Comparison of ENCODE assay signal across 22 cellular contexts in genomic region chr6:37714836-37715425, GRCh38. TPM values are rescaled to one million over a fixed set of nuclear protein-coding genes. Genes with fewer than 3 reads are reported as not detected.
DNase-seq lines count a peak whose midpoint lies in the region; ATAC-seq, FAIRE-seq and TF ChIP-seq lines count a peak whose summit lies in the region.
"Had no signal": no experiment of that assay in that cellular context is flagged by ENCODE, and none has a peak within 500 bp of the region (broad histone marks: within the 10 kb centered on the region; RNA-seq: fewer than 3 reads in every experiment).

No MANE protein-coding gene starts in this region.

- no peaks in the 10 kb centered on the region for H4K20me1 ChIP-seq in astrocyte (ENCODE audit: insufficient read depth, low read length)
- no peaks in the 10 kb centered on the region for H4K20me1 ChIP-seq in osteoblast (ENCODE audit: insufficient read depth, low read length)

- no peak overlapping the region for H2AFZ ChIP-seq in astrocyte (ENCODE audit: low read depth, low read length)
- peak overlapping the region; percentile 59 for H2AFZ ChIP-seq in osteoblast (ENCODE audit: low read length)
- H2AFZ ChIP-seq: GM23338, PC-9 had no signal

- no peak overlapping the region for H3K9ac ChIP-seq in astrocyte (ENCODE audit: low read length)
- H3K9ac ChIP-seq: BLaER1 treated with 17β-estradiol and CSF1 and Interleukin-3, amounts not matched to agents 10 nM and 100 nM had no signal

- peaks cover 32% of the 10 kb centered on the region for H3K4me1 ChIP-seq in astrocyte (ENCODE audit: insufficient read depth, low read length)
- peaks cover 32% of the 10 kb centered on the region for H3K4me1 ChIP-seq in osteoblast (ENCODE audit: insufficient read depth, low read length)

- H3K27ac ChIP-seq in astrocyte (ENCODE audit: low read depth, low read length) (no peak overlapping the region), osteoblast (ENCODE audit: low read depth, low read length) (peak overlapping the region; percentile 83)
- H3K27ac ChIP-seq: BLaER1 treated with 17β-estradiol and CSF1 and Interleukin-3, amounts not matched to agents 10 nM and 100 nM; PC-9; RWPE1 had no signal

- H3K4me3 ChIP-seq in astrocyte (ENCODE audit: insufficient read depth, low read depth, low read length), result no peak overlapping the region
- H3K4me3 ChIP-seq in osteoblast (ENCODE audit: insufficient read depth, low read length), result no peak overlapping the region
- H3K4me3 ChIP-seq: A549; BLaER1 treated with 17β-estradiol and CSF1 and Interleukin-3, amounts not matched to agents 10 nM and 100 nM; GM23338; PC-9 had no signal

- H3K4me2 ChIP-seq in astrocyte (ENCODE audit: low read length) (no peak overlapping the region), osteoblast (ENCODE audit: insufficient read depth, low read length) (no peak overlapping the region)
- H3K4me2 ChIP-seq: A549, GM23338, PC-9 had no signal

- H3K79me2 ChIP-seq in astrocyte (ENCODE audit: insufficient read depth, low read length) (no peaks in the 10 kb centered on the region), osteoblast (ENCODE audit: insufficient read depth, low read length) (no peaks in the 10 kb centered on the region)

- DNase-seq in EL (peak; percentile 56), astrocyte (ENCODE audit: low read depth) (peak; percentile 17), left kidney (ENCODE audit: low read depth, low spot score) (peak; percentile 80), osteoblast (ENCODE audit: insufficient read length, low spot score, missing footprints) (no peak), NCI-H2196 (lab: John Stamatoyannopoulos, UW; ENCODE audit: unreplicated experiment) (no peak), left cardiac atrium (no peak), NCI-H2171 (lab: John Stamatoyannopoulos, UW) (no peak)
- DNase-seq: Calu3; CD8-positive, alpha-beta T cell; HCEC 1CT; KBM-7; NCI-H1105; NCI-H1694; NCI-H226; NCI-H524 treated with DMSO at 0.1 percent for 48 hours; PC-9 had no signal

- H3K9me3 Mint-ChIP-seq in astrocyte (ENCODE audit: unreplicated experiment), result peaks cover 2% of the 10 kb centered on the region
- H3K9me3 Mint-ChIP-seq: CD8-positive, alpha-beta T cell; GM23338 had no signal

- H3K36me3 Mint-ChIP-seq in astrocyte (ENCODE audit: low read depth, unreplicated experiment), result peaks cover under 1% of the 10 kb centered on the region
- H3K36me3 Mint-ChIP-seq: CD8-positive, alpha-beta T cell had no signal

- no peak for TF ChIP-seq CTCF in astrocyte (IDR thresholded peaks at IDR 0.05; ENCODE audit: insufficient read depth, low read depth, low read length)
- no peak for TF ChIP-seq CTCF in osteoblast (IDR thresholded peaks at IDR 0.05; ENCODE audit: extremely low read depth, low read depth, low read length)

- H3K4me3 Mint-ChIP-seq in astrocyte (ENCODE audit: unreplicated experiment), result no peak overlapping the region
- H3K4me3 Mint-ChIP-seq: CD8-positive, alpha-beta T cell; GM23338 had no signal

- H3K36me3 ChIP-seq in astrocyte (ENCODE audit: insufficient read depth, low read length), result no peaks in the 10 kb centered on the region
- H3K36me3 ChIP-seq in osteoblast (ENCODE audit: insufficient read depth, low read length), result no peaks in the 10 kb centered on the region
- H3K36me3 ChIP-seq: BLaER1 treated with 17β-estradiol and CSF1 and Interleukin-3, amounts not matched to agents 10 nM and 100 nM had no signal

- no peak overlapping the region for H3K27ac Mint-ChIP-seq in astrocyte (ENCODE audit: unreplicated experiment)
- H3K27ac Mint-ChIP-seq: CD8-positive, alpha-beta T cell; GM23338 had no signal

- H3K27me3 ChIP-seq in astrocyte (ENCODE audit: insufficient read depth, low read length) (no peaks in the 10 kb centered on the region), osteoblast (ENCODE audit: insufficient read depth, low read length) (no peaks in the 10 kb centered on the region)
- H3K27me3 ChIP-seq: BLaER1 treated with 17β-estradiol and CSF1 and Interleukin-3, amounts not matched to agents 10 nM and 100 nM had no signal

- H3K4me1 Mint-ChIP-seq in astrocyte (ENCODE audit: low read depth, unreplicated experiment), result peaks cover 33% of the 10 kb centered on the region

- no peak for FAIRE-seq in astrocyte (lab: Jason Lieb, UNC)
- FAIRE-seq: A549, GM12892, GM18507 had no signal

- H3K9me3 ChIP-seq in astrocyte (ENCODE audit: insufficient read depth, low read depth, low read length) (no peaks in the 10 kb centered on the region), osteoblast (ENCODE audit: low read depth, low read length) (no peaks in the 10 kb centered on the region)
- H3K9me3 ChIP-seq: A549 had no signal

- H3K27me3 Mint-ChIP-seq in astrocyte (ENCODE audit: low read depth, unreplicated experiment), result peaks cover 16% of the 10 kb centered on the region

- intact Hi-C loops in left cardiac atrium (cut with DNase I), result no loop called here

- ATAC-seq in left cardiac atrium, result no peak
- ATAC-seq: A549; CD8-positive, alpha-beta T cell; GM23338 had no signal

RNA-seq across cellular contexts. Expression of gene MDGA1, which starts 17.2 kb away (rescaled TPM):
- total RNA-seq in astrocyte (5.5 and 5.9 TPM in 2 replicates), osteoblast (6.2 and 10.6 TPM in 2 replicates), left cardiac atrium (1 to 10 TPM; 2.9 to 4.7 TPM)

Comparison
In these comparisons a context has a peak if more than half of its experiments do, and no peak if none do; other contexts are left out.
1. DNase-seq: peak in EL (single experiment), astrocyte (single experiment) and left kidney (single experiment); none in osteoblast (single experiment), NCI-H2196 (single experiment), left cardiac atrium (single experiment) and NCI-H2171 (single experiment).